ENCODE assay signal across 27 cellular contexts in genomic region chr2:59068255-59068654, GRCh38.
"Had no signal": no experiment of that assay in that cellular context is flagged by ENCODE, and none has a peak within 500 bp of the region (broad histone marks: within the 10 kb centered on the region; RNA-seq: fewer than 3 reads in every experiment).

No MANE protein-coding gene starts in this region.

- H3K27me3 ChIP-seq: breast epithelium, cardiac muscle cell, esophagus muscularis mucosa, gastroesophageal sphincter had no signal

- H3K27me3 Mint-ChIP-seq: activated CD4-positive, alpha-beta memory T cell treated with anti-CD3 and anti-CD28 coated beads, Interleukin-2, amount 10 ng/mL, durations not matched to agents 7 days and 5 days; activated CD4-positive, alpha-beta T cell treated with anti-CD3 and anti-CD28 coated beads, Interleukin-2, amount 10 ng/mL, durations not matched to agents 7 days and 5 days; activated naive CD8-positive, alpha-beta T cell; activated T-helper 17 cell treated with anti-CD3 and anti-CD28 coated beads, Interleukin-2, amount 50 U/mL, for 72 hours; dendritic cell treated with granulocyte-macrophage colony-stimulating factor and Interleukin-4, amounts not matched to agents 40 ng/mL and 50 ng/mL, for 4 days had no signal

- ATAC-seq: activated T-cell treated with anti-CD3 and anti-CD28 coated beads, Interleukin-2, amount 50 U/mL, for 4 hours; activated T-helper 17 cell treated with anti-CD3 and anti-CD28 coated beads, Interleukin-2, amount 50 U/mL, for 72 hours; gastroesophageal sphincter had no signal

- H3K9me3 Mint-ChIP-seq: activated CD4-positive, alpha-beta T cell treated with anti-CD3 and anti-CD28 coated beads, Interleukin-2, amount 10 ng/mL, durations not matched to agents 7 days and 5 days had no signal

- H3K4me1 Mint-ChIP-seq: activated CD4-positive, alpha-beta memory T cell treated with anti-CD3 and anti-CD28 coated beads, Interleukin-2, amount 10 ng/mL, durations not matched to agents 7 days and 5 days; activated CD4-positive, alpha-beta T cell treated with anti-CD3 and anti-CD28 coated beads, Interleukin-2, amount 10 ng/mL, durations not matched to agents 7 days and 5 days; activated T-helper 17 cell treated with anti-CD3 and anti-CD28 coated beads, Interleukin-2, amount 50 U/mL, for 72 hours; endodermal cell had no signal

- H3K36me3 ChIP-seq: breast epithelium, cardiac muscle cell, esophagus muscularis mucosa, gastroesophageal sphincter had no signal

- H3K27ac Mint-ChIP-seq: activated CD4-positive, alpha-beta memory T cell treated with anti-CD3 and anti-CD28 coated beads, Interleukin-2, amount 10 ng/mL, durations not matched to agents 7 days and 5 days; activated CD4-positive, alpha-beta T cell treated with anti-CD3 and anti-CD28 coated beads, Interleukin-2, amount 10 ng/mL, durations not matched to agents 7 days and 5 days; activated naive CD8-positive, alpha-beta T cell; activated T-helper 17 cell treated with anti-CD3 and anti-CD28 coated beads, Interleukin-2, amount 50 U/mL, for 72 hours; dendritic cell treated with granulocyte-macrophage colony-stimulating factor and Interleukin-4, amounts not matched to agents 40 ng/mL and 50 ng/mL, for 4 days; endodermal cell had no signal

- H3K4me3 ChIP-seq: breast epithelium, cardiac muscle cell, coronary artery, dorsolateral prefrontal cortex, esophagus muscularis mucosa, gastroesophageal sphincter had no signal

- H3K27ac ChIP-seq: breast epithelium, cardiac muscle cell, coronary artery, dorsolateral prefrontal cortex, esophagus muscularis mucosa, gastroesophageal sphincter had no signal

- H3K36me3 Mint-ChIP-seq: activated naive CD8-positive, alpha-beta T cell had no signal

- H3K4me3 Mint-ChIP-seq: activated CD4-positive, alpha-beta memory T cell treated with anti-CD3 and anti-CD28 coated beads, Interleukin-2, amount 10 ng/mL, durations not matched to agents 7 days and 5 days; activated CD4-positive, alpha-beta T cell treated with anti-CD3 and anti-CD28 coated beads, Interleukin-2, amount 10 ng/mL, durations not matched to agents 7 days and 5 days; activated naive CD8-positive, alpha-beta T cell; activated T-cell treated with anti-CD3 and anti-CD28 coated beads, Interleukin-2, amount 50 U/mL, for 4 hours; activated T-helper 17 cell treated with anti-CD3 and anti-CD28 coated beads, Interleukin-2, amount 50 U/mL, for 72 hours; dendritic cell treated with granulocyte-macrophage colony-stimulating factor and Interleukin-4, amounts not matched to agents 40 ng/mL and 50 ng/mL, for 4 days; endodermal cell had no signal

- DNase-seq: activated CD4-positive, alpha-beta memory T cell treated with anti-CD3 and anti-CD28 coated beads, Interleukin-2, amount 10 ng/mL, durations not matched to agents 7 days and 5 days; activated CD4-positive, alpha-beta T cell treated with anti-CD3 and anti-CD28 coated beads for 1 hour; activated CD4-positive, alpha-beta T cell treated with anti-CD3 and anti-CD28 coated beads for 4 hours; activated CD4-positive, alpha-beta T cell treated with anti-CD3 and anti-CD28 coated beads, Interleukin-2, amount 10 ng/mL, durations not matched to agents 7 days and 5 days; activated CD4-positive, alpha-beta T cell treated with anti-CD3 and anti-CD28 coated beads, Interleukin-2, amount 50 U/mL, for 4 hours; activated effector memory CD4-positive, alpha-beta T cell treated with Interleukin-2 at 50 U/mL for 16 hours; activated gamma-delta T cell treated with Interleukin-2 at 50 U/mL for 16 hours; activated naive CD4-positive, alpha-beta T cell treated with anti-CD3 and anti-CD28 coated beads, Interleukin-2, amount 50 U/mL, for 16 hours; activated naive CD4-positive, alpha-beta T cell treated with Interleukin-2 at 50 U/mL for 16 hours; activated T-cell treated with anti-CD3 and anti-CD28 coated beads, Interleukin-2, amount 50 U/mL, for 4 hours; amniotic stem cell; anterior cingulate cortex; central memory CD4-positive, alpha-beta T cell; dorsolateral prefrontal cortex; effector memory CD4-positive, alpha-beta T cell; endodermal cell; erythroblast; foreskin melanocyte; T-helper 2 cell had no signal

- H3K4me1 ChIP-seq: breast epithelium, esophagus muscularis mucosa, gastroesophageal sphincter had no signal
